In the genomic region with DNA sequence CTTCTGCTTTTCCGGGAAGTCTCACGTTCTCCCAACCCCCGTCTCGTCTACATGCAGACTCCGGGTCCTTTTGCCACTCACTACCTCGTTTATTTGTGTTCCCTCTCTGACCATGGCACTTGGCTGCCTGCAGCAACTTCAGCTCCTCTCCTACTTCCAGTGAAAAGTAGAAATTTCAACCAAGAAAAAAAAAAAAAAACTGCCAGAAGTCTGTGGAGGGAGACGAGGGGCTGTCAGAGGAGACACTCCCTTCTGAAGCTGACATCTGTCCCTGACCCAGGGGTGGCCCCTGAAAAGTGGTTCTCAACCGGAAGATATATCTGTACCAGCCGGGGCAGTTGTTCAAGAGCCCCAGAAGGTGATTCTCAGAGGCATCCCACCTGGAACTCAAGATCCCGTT, we compare ENCODE assay signal across 10 cellular contexts. TPM values are rescaled to one million over a fixed set of nuclear protein-coding genes. Genes with fewer than 3 reads are reported as not detected.
DNase-seq lines count a peak whose midpoint lies in the region; ATAC-seq and TF ChIP-seq lines count a peak whose summit lies in the region.
"Had no signal": no experiment of that assay in that cellular context is flagged by ENCODE, and none has a peak within 500 bp of the region (broad histone marks: within the 10 kb centered on the region; RNA-seq: fewer than 3 reads in every experiment).

No MANE protein-coding gene starts in this region.

- peaks cover 16% of the 10 kb centered on the region for H3K27me3 ChIP-seq in CD8-positive, alpha-beta T cell (ENCODE audit: insufficient read depth, low read length)
- peaks cover 61% of the 10 kb centered on the region for H3K27me3 ChIP-seq in HUES48 (ENCODE audit: control insufficient read depth, insufficient read depth, low read length)
- H3K27me3 ChIP-seq: ovary had no signal

- H3K4me1 ChIP-seq in CD8-positive, alpha-beta T cell (ENCODE audit: insufficient read depth, low read length): peaks cover 11% of the 10 kb centered on the region
- H3K4me1 ChIP-seq in HUES48 (ENCODE audit: control insufficient read depth, insufficient read depth, low read length): 0 out of 2 replicates have a peak, but pooled peaks cover 5% of the 10 kb centered on the region

- H3K27me3 Mint-ChIP-seq in CD8-positive, alpha-beta T cell (ENCODE audit: low read depth): peaks cover 55% of the 10 kb centered on the region
- H3K27me3 Mint-ChIP-seq in chondrocyte (ENCODE audit: low read depth): peaks cover 67% of the 10 kb centered on the region
- peaks cover 84% of the 10 kb centered on the region for H3K27me3 Mint-ChIP-seq in nephron (ENCODE audit: low read depth)

- TF ChIP-seq CTCF in CD8-positive, alpha-beta T cell (IDR thresholded peaks at IDR 0.05): no peak
- TF ChIP-seq CTCF in chondrocyte (IDR thresholded peaks at IDR 0.05) (no peak), nephron (IDR thresholded peaks at IDR 0.05; ENCODE audit: unreplicated experiment in 3 of 3) (no peak)

- POLR2A ChIA-PET in CD8-positive, alpha-beta T cell (lab: Charles Lee): no interaction called here

- H3K4me1 Mint-ChIP-seq in CD8-positive, alpha-beta T cell (ENCODE audit: low read depth): peaks cover 9% of the 10 kb centered on the region
- H3K4me1 Mint-ChIP-seq in chondrocyte (ENCODE audit: low read depth) (peaks cover 5% of the 10 kb centered on the region), nephron (peaks cover 22% of the 10 kb centered on the region)

- no peak for DNase-seq in CD8-positive, alpha-beta T cell
- DNase-seq in chondrocyte (ENCODE audit: low spot score) (no peak), RPMI8226 (no peak)
- DNase-seq in stimulated activated CD4-positive, alpha-beta T cell treated with anti-CD3 and anti-CD28 coated beads, Interleukin-2, amount 100 ng/mL, for 24 hours: no peak

- no peaks in the 10 kb centered on the region for H3K9me3 ChIP-seq in CD8-positive, alpha-beta T cell (ENCODE audit: low read length)
- H3K9me3 ChIP-seq in HUES48 (ENCODE audit: control insufficient read depth, insufficient read depth, low read length): no peaks in the 10 kb centered on the region
- H3K9me3 ChIP-seq: ovary had no signal

- H3K4me3 Mint-ChIP-seq in CD8-positive, alpha-beta T cell: peak overlapping the region; percentile 54
- H3K4me3 Mint-ChIP-seq in chondrocyte (ENCODE audit: unreplicated experiment) (peak overlapping the region; percentile 46), nephron (peak overlapping the region; percentile 80 to 84 (median 80))

- CTCF ChIA-PET in CD8-positive, alpha-beta T cell (lab: Charles Lee): interaction anchor here (1.3 to 1.5 kb wide), 2 partner anchors 8 to 161 kb away, joined by 6 read pairs; no protein-coding TSS in a partner anchor

- no peak overlapping the region for H3K9ac ChIP-seq in HUES48 (ENCODE audit: low read depth, low read length)

- no peak overlapping the region for H3K27ac Mint-ChIP-seq in CD8-positive, alpha-beta T cell
- no peak overlapping the region for H3K27ac Mint-ChIP-seq in chondrocyte (ENCODE audit: unreplicated experiment)
- H3K27ac Mint-ChIP-seq in nephron: peak overlapping the region in 1 of 3 experiments; percentile 17

- intact Hi-C loops in CD8-positive, alpha-beta T cell (cut with DNase I, micrococcal nuclease): no loop called here

- ATAC-seq in CD8-positive, alpha-beta T cell: no peak
- ATAC-seq in SK-N-SH treated with all-trans-retinoic acid at 6 μM for 48 hours: no peak
- ATAC-seq in HG03280 (IDR thresholded peaks at IDR 0.05; ENCODE audit: unreplicated experiment): no peak

- H3K27ac ChIP-seq in CD8-positive, alpha-beta T cell (ENCODE audit: low read depth, low read length): no peak overlapping the region
- no peak overlapping the region for H3K27ac ChIP-seq in HUES48 (ENCODE audit: low read depth, low read length)
- H3K27ac ChIP-seq: ovary had no signal

- H3K4me3 ChIP-seq in CD8-positive, alpha-beta T cell (ENCODE audit: low read depth, low read length): no peak overlapping the region
- peak overlapping the region; percentile 75 for H3K4me3 ChIP-seq in HUES48 (ENCODE audit: low read depth, low read length)

- H3K9me3 Mint-ChIP-seq in CD8-positive, alpha-beta T cell: peaks cover 4% of the 10 kb centered on the region
- H3K9me3 Mint-ChIP-seq in chondrocyte (ENCODE audit: low read depth) (peaks cover 4% of the 10 kb centered on the region), nephron (peaks cover 11% of the 10 kb centered on the region)

- no peaks in the 10 kb centered on the region for H3K36me3 Mint-ChIP-seq in CD8-positive, alpha-beta T cell
- H3K36me3 Mint-ChIP-seq in chondrocyte (ENCODE audit: low read depth) (no peaks in the 10 kb centered on the region), nephron (ENCODE audit: low read depth) (no peaks in the 10 kb centered on the region)

- no peaks in the 10 kb centered on the region for H3K36me3 ChIP-seq in CD8-positive, alpha-beta T cell (ENCODE audit: insufficient read depth, low read length)
- H3K36me3 ChIP-seq in HUES48 (ENCODE audit: control insufficient read depth, insufficient read depth, low read length): no peaks in the 10 kb centered on the region
- H3K36me3 ChIP-seq: ovary had no signal

TF ChIP-seq in SK-N-SH treated with all-trans-retinoic acid at 6 μM for 48 hours, 23 proteins besides CTCF, POLR2A, EP300 and RAD21:
- TF ChIP-seq GLIS3 (CRISPR knock-in tag; IDR thresholded peaks at IDR 0.05): no peak
- no peak for TF ChIP-seq OSR1 (CRISPR knock-in tag; IDR thresholded peaks at IDR 0.05)
- no peak for TF ChIP-seq ZNF565 (CRISPR knock-in tag; conservative IDR thresholded peaks at IDR 0.05; ENCODE audit: low read depth)
- no peak for TF ChIP-seq ZFP3 (CRISPR knock-in tag; IDR thresholded peaks at IDR 0.05)
- no peak for TF ChIP-seq ESRRG (CRISPR knock-in tag; IDR thresholded peaks at IDR 0.05)
- TF ChIP-seq ISL1 (CRISPR knock-in tag; IDR thresholded peaks at IDR 0.05): no peak
- no peak for TF ChIP-seq ZNF70 (CRISPR knock-in tag; IDR thresholded peaks at IDR 0.05)
- no peak for TF ChIP-seq SNAI2 (CRISPR knock-in tag; IDR thresholded peaks at IDR 0.05)
- no peak for TF ChIP-seq TCF4 (CRISPR knock-in tag; IDR thresholded peaks at IDR 0.05; ENCODE audit: borderline replicate concordance)
- TF ChIP-seq, protein P1, sequence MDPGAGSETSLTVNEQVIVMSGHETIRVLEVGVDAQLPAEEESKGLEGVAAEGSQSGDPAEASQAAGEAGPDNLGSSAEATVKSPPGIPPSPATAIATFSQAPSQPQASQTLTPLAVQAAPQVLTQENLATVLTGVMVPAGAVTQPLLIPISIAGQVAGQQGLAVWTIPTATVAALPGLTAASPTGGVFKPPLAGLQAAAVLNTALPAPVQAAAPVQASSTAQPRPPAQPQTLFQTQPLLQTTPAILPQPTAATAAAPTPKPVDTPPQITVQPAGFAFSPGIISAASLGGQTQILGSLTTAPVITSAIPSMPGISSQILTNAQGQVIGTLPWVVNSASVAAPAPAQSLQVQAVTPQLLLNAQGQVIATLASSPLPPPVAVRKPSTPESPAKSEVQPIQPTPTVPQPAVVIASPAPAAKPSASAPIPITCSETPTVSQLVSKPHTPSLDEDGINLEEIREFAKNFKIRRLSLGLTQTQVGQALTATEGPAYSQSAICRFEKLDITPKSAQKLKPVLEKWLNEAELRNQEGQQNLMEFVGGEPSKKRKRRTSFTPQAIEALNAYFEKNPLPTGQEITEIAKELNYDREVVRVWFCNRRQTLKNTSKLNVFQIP (CRISPR knock-in tag; IDR thresholded peaks at IDR 0.05; ENCODE audit: borderline replicate concordance, low read depth): no peak
- TF ChIP-seq, protein P2, sequence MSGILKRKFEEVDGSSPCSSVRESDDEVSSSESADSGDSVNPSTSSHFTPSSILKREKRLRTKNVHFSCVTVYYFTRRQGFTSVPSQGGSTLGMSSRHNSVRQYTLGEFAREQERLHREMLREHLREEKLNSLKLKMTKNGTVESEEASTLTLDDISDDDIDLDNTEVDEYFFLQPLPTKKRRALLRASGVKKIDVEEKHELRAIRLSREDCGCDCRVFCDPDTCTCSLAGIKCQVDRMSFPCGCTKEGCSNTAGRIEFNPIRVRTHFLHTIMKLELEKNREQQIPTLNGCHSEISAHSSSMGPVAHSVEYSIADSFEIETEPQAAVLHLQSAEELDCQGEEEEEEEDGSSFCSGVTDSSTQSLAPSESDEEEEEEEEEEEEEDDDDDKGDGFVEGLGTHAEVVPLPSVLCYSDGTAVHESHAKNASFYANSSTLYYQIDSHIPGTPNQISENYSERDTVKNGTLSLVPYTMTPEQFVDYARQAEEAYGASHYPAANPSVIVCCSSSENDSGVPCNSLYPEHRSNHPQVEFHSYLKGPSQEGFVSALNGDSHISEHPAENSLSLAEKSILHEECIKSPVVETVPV (CRISPR knock-in tag; IDR thresholded peaks at IDR 0.05): no peak
- no peak for TF ChIP-seq RARB (CRISPR knock-in tag; IDR thresholded peaks at IDR 0.05)
- TF ChIP-seq PPARA (CRISPR knock-in tag; IDR thresholded peaks at IDR 0.05; ENCODE audit: borderline replicate concordance): no peak
- TF ChIP-seq, protein P3, sequence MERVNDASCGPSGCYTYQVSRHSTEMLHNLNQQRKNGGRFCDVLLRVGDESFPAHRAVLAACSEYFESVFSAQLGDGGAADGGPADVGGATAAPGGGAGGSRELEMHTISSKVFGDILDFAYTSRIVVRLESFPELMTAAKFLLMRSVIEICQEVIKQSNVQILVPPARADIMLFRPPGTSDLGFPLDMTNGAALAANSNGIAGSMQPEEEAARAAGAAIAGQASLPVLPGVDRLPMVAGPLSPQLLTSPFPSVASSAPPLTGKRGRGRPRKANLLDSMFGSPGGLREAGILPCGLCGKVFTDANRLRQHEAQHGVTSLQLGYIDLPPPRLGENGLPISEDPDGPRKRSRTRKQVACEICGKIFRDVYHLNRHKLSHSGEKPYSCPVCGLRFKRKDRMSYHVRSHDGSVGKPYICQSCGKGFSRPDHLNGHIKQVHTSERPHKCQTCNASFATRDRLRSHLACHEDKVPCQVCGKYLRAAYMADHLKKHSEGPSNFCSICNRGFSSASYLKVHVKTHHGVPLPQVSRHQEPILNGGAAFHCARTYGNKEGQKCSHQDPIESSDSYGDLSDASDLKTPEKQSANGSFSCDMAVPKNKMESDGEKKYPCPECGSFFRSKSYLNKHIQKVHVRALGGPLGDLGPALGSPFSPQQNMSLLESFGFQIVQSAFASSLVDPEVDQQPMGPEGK (CRISPR knock-in tag; IDR thresholded peaks at IDR 0.05; ENCODE audit: borderline replicate concordance): no peak
- no peak for TF ChIP-seq ZNF8 (CRISPR knock-in tag; IDR thresholded peaks at IDR 0.05)
- no peak for TF ChIP-seq ZC3H10 (CRISPR knock-in tag; IDR thresholded peaks at IDR 0.05)
- TF ChIP-seq BACH2 (CRISPR knock-in tag; IDR thresholded peaks at IDR 0.05; ENCODE audit: borderline replicate concordance): no peak
- no peak for TF ChIP-seq TOX (CRISPR knock-in tag; IDR thresholded peaks at IDR 0.05; ENCODE audit: borderline replicate concordance)

RNA-seq across cellular contexts. Expression of a gene that starts 0.7 kb away (rescaled TPM):
- total RNA-seq in CD8-positive, alpha-beta T cell: not detected
- total RNA-seq in chondrocyte: 0.97 TPM in 2 of 3 replicates, not detected in the other
- total RNA-seq: OCI-LY7 had no signal
